Comparison of ENCODE assay signal across 1 cellular context in the genomic region with DNA sequence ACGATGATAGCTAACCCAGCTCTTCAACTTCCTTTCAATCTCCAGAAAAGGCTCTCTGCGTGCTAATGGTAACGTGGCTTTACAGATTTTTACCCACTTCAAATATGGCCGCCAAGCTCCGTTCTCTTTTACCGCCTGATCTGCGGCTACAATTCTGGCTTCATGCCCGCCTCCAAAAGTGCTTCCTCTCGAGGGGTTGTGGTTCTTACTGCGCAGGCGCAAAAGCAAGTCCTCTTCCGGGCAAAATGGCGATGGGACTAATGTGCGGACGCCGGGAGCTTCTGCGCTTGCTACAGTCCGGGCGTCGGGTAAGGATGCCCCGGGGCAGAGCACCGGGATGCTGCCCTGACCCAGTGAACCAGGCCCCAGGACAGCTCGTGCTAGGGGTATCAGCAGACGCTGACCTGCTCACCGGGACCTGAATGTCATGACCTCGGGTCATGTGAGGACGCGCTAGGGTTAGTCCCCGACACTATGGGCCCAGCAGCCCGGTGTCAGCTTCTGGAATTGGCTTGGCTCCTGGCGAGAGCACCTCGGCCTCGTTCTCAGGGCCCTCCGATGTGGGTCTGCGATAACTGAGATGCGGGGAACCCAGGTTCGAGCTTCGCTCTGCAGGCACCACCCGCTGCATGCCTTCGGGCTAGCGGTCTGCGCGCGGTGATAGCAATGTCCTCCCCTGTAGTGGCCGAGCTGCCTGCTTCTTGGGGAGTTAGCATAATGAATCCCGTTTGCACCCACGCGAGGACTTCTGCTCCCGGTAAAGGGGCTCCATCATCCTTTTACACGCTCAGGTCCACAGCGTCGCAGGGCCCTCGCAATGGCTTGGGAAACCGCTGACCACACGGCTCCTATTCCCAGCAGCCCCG.
A peak's percentile ranks its signal among the peaks of the same experiment; 100 is the strongest.
TF ChIP-seq lines count a peak whose summit lies in the region.

A gene (plus strand): TSS at position 232 of the 866 bp plus-strand sequence. CDS start 14 bp downstream, at position 246.

TF ChIP-seq in HepG2, 621 proteins besides CTCF, POLR2A, EP300 and RAD21 (continued from another document and continues in another):
- TF ChIP-seq, protein P1, sequence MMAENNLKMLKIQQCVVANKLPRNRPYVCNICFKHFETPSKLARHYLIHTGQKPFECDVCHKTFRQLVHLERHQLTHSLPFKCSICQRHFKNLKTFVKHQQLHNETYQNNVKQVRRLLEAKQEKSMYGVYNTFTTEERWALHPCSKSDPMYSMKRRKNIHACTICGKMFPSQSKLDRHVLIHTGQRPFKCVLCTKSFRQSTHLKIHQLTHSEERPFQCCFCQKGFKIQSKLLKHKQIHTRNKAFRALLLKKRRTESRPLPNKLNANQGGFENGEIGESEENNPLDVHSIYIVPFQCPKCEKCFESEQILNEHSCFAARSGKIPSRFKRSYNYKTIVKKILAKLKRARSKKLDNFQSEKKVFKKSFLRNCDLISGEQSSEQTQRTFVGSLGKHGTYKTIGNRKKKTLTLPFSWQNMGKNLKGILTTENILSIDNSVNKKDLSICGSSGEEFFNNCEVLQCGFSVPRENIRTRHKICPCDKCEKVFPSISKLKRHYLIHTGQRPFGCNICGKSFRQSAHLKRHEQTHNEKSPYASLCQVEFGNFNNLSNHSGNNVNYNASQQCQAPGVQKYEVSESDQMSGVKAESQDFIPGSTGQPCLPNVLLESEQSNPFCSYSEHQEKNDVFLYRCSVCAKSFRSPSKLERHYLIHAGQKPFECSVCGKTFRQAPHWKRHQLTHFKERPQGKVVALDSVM (CRISPR knock-in tag; IDR thresholded peaks at IDR 0.05): peak; percentile 83
- TF ChIP-seq NFYB (CRISPR knock-in tag; IDR thresholded peaks at IDR 0.05) (peak; percentile 48; the same call in 1 of the 2 replicates), ZNF546 (CRISPR knock-in tag; conservative IDR thresholded peaks at IDR 0.05) (peak; percentile 89; the same call in 1 of the 2 replicates), ZZZ3 (CRISPR knock-in tag; IDR thresholded peaks at IDR 0.05; ENCODE audit: borderline replicate concordance) (peak; percentile 65; the same call in 1 of the 2 replicates), SIN3A (IDR thresholded peaks at IDR 0.05; ENCODE audit: borderline replicate concordance, low read depth, low read length) (peak; percentile 82), ZNF746 (CRISPR knock-in tag; IDR thresholded peaks at IDR 0.05) (peak; percentile 25), HHEX (CRISPR knock-in tag; IDR thresholded peaks at IDR 0.05) (no peak), ZNF282 (IDR thresholded peaks at IDR 0.05; ENCODE audit: partially characterized antibody) (no peak)
- TF ChIP-seq, protein P2, sequence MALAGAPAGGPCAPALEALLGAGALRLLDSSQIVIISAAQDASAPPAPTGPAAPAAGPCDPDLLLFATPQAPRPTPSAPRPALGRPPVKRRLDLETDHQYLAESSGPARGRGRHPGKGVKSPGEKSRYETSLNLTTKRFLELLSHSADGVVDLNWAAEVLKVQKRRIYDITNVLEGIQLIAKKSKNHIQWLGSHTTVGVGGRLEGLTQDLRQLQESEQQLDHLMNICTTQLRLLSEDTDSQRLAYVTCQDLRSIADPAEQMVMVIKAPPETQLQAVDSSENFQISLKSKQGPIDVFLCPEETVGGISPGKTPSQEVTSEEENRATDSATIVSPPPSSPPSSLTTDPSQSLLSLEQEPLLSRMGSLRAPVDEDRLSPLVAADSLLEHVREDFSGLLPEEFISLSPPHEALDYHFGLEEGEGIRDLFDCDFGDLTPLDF (CRISPR knock-in tag; IDR thresholded peaks at IDR 0.05): peak; percentile 90
- TF ChIP-seq, protein P3, sequence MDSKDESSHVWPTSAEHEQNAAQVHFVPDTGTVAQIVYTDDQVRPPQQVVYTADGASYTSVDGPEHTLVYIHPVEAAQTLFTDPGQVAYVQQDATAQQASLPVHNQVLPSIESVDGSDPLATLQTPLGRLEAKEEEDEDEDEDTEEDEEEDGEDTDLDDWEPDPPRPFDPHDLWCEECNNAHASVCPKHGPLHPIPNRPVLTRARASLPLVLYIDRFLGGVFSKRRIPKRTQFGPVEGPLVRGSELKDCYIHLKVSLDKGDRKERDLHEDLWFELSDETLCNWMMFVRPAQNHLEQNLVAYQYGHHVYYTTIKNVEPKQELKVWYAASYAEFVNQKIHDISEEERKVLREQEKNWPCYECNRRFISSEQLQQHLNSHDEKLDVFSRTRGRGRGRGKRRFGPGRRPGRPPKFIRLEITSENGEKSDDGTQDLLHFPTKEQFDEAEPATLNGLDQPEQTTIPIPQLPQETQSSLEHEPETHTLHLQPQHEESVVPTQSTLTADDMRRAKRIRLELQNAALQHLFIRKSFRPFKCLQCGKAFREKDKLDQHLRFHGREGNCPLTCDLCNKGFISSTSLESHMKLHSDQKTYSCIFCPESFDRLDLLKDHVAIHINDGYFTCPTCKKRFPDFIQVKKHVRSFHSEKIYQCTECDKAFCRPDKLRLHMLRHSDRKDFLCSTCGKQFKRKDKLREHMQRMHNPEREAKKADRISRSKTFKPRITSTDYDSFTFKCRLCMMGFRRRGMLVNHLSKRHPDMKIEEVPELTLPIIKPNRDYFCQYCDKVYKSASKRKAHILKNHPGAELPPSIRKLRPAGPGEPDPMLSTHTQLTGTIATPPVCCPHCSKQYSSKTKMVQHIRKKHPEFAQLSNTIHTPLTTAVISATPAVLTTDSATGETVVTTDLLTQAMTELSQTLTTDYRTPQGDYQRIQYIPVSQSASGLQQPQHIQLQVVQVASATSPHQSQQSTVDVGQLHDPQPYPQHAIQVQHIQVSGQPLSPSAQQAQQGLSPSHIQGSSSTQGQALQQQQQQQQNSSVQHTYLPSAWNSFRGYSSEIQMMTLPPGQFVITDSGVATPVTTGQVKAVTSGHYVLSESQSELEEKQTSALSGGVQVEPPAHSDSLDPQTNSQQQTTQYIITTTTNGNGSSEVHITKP (CRISPR knock-in tag; IDR thresholded peaks at IDR 0.05; ENCODE audit: low read depth): peak; percentile 75; the same call in 1 of the 2 replicates
- TF ChIP-seq, protein P4, sequence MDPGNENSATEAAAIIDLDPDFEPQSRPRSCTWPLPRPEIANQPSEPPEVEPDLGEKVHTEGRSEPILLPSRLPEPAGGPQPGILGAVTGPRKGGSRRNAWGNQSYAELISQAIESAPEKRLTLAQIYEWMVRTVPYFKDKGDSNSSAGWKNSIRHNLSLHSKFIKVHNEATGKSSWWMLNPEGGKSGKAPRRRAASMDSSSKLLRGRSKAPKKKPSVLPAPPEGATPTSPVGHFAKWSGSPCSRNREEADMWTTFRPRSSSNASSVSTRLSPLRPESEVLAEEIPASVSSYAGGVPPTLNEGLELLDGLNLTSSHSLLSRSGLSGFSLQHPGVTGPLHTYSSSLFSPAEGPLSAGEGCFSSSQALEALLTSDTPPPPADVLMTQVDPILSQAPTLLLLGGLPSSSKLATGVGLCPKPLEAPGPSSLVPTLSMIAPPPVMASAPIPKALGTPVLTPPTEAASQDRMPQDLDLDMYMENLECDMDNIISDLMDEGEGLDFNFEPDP (CRISPR knock-in tag; conservative IDR thresholded peaks at IDR 0.05): peak; percentile 97
- TF ChIP-seq, protein P5, sequence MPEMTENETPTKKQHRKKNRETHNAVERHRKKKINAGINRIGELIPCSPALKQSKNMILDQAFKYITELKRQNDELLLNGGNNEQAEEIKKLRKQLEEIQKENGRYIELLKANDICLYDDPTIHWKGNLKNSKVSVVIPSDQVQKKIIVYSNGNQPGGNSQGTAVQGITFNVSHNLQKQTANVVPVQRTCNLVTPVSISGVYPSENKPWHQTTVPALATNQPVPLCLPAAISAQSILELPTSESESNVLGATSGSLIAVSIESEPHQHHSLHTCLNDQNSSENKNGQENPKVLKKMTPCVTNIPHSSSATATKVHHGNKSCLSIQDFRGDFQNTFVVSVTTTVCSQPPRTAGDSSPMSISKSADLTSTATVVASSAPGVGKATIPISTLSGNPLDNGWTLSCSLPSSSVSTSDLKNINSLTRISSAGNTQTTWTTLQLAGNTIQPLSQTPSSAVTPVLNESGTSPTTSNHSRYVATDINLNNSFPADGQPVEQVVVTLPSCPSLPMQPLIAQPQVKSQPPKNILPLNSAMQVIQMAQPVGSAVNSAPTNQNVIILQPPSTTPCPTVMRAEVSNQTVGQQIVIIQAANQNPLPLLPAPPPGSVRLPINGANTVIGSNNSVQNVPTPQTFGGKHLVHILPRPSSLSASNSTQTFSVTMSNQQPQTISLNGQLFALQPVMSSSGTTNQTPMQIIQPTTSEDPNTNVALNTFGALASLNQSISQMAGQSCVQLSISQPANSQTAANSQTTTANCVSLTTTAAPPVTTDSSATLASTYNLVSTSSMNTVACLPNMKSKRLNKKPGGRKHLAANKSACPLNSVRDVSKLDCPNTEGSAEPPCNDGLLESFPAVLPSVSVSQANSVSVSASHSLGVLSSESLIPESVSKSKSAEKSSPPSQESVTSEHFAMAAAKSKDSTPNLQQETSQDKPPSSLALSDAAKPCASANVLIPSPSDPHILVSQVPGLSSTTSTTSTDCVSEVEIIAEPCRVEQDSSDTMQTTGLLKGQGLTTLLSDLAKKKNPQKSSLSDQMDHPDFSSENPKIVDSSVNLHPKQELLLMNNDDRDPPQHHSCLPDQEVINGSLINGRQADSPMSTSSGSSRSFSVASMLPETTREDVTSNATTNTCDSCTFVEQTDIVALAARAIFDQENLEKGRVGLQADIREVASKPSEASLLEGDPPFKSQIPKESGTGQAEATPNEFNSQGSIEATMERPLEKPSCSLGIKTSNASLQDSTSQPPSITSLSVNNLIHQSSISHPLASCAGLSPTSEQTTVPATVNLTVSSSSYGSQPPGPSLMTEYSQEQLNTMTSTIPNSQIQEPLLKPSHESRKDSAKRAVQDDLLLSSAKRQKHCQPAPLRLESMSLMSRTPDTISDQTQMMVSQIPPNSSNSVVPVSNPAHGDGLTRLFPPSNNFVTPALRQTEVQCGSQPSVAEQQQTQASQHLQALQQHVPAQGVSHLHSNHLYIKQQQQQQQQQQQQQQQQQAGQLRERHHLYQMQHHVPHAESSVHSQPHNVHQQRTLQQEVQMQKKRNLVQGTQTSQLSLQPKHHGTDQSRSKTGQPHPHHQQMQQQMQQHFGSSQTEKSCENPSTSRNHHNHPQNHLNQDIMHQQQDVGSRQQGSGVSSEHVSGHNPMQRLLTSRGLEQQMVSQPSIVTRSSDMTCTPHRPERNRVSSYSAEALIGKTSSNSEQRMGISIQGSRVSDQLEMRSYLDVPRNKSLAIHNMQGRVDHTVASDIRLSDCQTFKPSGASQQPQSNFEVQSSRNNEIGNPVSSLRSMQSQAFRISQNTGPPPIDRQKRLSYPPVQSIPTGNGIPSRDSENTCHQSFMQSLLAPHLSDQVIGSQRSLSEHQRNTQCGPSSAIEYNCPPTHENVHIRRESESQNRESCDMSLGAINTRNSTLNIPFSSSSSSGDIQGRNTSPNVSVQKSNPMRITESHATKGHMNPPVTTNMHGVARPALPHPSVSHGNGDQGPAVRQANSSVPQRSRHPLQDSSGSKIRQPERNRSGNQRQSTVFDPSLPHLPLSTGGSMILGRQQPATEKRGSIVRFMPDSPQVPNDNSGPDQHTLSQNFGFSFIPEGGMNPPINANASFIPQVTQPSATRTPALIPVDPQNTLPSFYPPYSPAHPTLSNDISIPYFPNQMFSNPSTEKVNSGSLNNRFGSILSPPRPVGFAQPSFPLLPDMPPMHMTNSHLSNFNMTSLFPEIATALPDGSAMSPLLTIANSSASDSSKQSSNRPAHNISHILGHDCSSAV (CRISPR knock-in tag; IDR thresholded peaks at IDR 0.05; ENCODE audit: borderline replicate concordance): no peak
- TF ChIP-seq, protein P6, sequence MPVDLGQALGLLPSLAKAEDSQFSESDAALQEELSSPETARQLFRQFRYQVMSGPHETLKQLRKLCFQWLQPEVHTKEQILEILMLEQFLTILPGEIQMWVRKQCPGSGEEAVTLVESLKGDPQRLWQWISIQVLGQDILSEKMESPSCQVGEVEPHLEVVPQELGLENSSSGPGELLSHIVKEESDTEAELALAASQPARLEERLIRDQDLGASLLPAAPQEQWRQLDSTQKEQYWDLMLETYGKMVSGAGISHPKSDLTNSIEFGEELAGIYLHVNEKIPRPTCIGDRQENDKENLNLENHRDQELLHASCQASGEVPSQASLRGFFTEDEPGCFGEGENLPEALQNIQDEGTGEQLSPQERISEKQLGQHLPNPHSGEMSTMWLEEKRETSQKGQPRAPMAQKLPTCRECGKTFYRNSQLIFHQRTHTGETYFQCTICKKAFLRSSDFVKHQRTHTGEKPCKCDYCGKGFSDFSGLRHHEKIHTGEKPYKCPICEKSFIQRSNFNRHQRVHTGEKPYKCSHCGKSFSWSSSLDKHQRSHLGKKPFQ (CRISPR knock-in tag; IDR thresholded peaks at IDR 0.05; ENCODE audit: insufficient replicate concordance): peak; percentile 98
- TF ChIP-seq, protein P7, sequence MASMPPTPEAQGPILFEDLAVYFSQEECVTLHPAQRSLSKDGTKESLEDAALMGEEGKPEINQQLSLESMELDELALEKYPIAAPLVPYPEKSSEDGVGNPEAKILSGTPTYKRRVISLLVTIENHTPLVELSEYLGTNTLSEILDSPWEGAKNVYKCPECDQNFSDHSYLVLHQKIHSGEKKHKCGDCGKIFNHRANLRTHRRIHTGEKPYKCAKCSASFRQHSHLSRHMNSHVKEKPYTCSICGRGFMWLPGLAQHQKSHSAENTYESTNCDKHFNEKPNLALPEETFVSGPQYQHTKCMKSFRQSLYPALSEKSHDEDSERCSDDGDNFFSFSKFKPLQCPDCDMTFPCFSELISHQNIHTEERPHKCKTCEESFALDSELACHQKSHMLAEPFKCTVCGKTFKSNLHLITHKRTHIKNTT (CRISPR knock-in tag; IDR thresholded peaks at IDR 0.05): no peak
- TF ChIP-seq, protein P8, sequence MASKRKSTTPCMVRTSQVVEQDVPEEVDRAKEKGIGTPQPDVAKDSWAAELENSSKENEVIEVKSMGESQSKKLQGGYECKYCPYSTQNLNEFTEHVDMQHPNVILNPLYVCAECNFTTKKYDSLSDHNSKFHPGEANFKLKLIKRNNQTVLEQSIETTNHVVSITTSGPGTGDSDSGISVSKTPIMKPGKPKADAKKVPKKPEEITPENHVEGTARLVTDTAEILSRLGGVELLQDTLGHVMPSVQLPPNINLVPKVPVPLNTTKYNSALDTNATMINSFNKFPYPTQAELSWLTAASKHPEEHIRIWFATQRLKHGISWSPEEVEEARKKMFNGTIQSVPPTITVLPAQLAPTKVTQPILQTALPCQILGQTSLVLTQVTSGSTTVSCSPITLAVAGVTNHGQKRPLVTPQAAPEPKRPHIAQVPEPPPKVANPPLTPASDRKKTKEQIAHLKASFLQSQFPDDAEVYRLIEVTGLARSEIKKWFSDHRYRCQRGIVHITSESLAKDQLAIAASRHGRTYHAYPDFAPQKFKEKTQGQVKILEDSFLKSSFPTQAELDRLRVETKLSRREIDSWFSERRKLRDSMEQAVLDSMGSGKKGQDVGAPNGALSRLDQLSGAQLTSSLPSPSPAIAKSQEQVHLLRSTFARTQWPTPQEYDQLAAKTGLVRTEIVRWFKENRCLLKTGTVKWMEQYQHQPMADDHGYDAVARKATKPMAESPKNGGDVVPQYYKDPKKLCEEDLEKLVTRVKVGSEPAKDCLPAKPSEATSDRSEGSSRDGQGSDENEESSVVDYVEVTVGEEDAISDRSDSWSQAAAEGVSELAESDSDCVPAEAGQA (IDR thresholded peaks at IDR 0.05; ENCODE audit: low read depth): peak; percentile 95
- TF ChIP-seq, protein P8 (CRISPR knock-in tag; IDR thresholded peaks at IDR 0.05; ENCODE audit: borderline replicate concordance): peak; percentile 21; the same call in 1 of the 2 replicates
